ENCODE assay signal across 1 cellular context in genomic region chr19:50725218-50725931, GRCh38.
TF ChIP-seq lines count a peak whose summit lies in the region.

No MANE protein-coding gene starts in this region.

TF ChIP-seq in HEK293, 187 proteins besides CTCF, POLR2A, EP300 and RAD21 (continued from another document):
- peak; percentile 99 for TF ChIP-seq ZNF449 (tag by site-specific recombination; IDR thresholded peaks at IDR 0.05)
